1 cellular context compared by ENCODE assay signal in genomic region chrX:70289793-70290770, GRCh38.
TF ChIP-seq lines count a peak whose summit lies in the region.

Gene KIF4A (plus strand): TSS chrX:70290104. CDS start chrX:70290459, 355 bp downstream.
Gene PDZD11 (minus strand): TSS chrX:70289927. CDS start chrX:70289341, 586 bp downstream.

TF ChIP-seq in HEK293, 187 proteins besides CTCF, POLR2A, EP300 and RAD21 (continued from another document and continues in another):
- peak; percentile 31; the same call in 1 of the 2 replicates for TF ChIP-seq ZNF280D (tag by site-specific recombination; IDR thresholded peaks at IDR 0.05)
- TF ChIP-seq, protein P1, sequence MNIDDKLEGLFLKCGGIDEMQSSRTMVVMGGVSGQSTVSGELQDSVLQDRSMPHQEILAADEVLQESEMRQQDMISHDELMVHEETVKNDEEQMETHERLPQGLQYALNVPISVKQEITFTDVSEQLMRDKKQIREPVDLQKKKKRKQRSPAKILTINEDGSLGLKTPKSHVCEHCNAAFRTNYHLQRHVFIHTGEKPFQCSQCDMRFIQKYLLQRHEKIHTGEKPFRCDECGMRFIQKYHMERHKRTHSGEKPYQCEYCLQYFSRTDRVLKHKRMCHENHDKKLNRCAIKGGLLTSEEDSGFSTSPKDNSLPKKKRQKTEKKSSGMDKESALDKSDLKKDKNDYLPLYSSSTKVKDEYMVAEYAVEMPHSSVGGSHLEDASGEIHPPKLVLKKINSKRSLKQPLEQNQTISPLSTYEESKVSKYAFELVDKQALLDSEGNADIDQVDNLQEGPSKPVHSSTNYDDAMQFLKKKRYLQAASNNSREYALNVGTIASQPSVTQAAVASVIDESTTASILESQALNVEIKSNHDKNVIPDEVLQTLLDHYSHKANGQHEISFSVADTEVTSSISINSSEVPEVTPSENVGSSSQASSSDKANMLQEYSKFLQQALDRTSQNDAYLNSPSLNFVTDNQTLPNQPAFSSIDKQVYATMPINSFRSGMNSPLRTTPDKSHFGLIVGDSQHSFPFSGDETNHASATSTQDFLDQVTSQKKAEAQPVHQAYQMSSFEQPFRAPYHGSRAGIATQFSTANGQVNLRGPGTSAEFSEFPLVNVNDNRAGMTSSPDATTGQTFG (tag by site-specific recombination; IDR thresholded peaks at IDR 0.05; ENCODE audit: borderline replicate concordance) = no peak
- TF ChIP-seq, protein P2, sequence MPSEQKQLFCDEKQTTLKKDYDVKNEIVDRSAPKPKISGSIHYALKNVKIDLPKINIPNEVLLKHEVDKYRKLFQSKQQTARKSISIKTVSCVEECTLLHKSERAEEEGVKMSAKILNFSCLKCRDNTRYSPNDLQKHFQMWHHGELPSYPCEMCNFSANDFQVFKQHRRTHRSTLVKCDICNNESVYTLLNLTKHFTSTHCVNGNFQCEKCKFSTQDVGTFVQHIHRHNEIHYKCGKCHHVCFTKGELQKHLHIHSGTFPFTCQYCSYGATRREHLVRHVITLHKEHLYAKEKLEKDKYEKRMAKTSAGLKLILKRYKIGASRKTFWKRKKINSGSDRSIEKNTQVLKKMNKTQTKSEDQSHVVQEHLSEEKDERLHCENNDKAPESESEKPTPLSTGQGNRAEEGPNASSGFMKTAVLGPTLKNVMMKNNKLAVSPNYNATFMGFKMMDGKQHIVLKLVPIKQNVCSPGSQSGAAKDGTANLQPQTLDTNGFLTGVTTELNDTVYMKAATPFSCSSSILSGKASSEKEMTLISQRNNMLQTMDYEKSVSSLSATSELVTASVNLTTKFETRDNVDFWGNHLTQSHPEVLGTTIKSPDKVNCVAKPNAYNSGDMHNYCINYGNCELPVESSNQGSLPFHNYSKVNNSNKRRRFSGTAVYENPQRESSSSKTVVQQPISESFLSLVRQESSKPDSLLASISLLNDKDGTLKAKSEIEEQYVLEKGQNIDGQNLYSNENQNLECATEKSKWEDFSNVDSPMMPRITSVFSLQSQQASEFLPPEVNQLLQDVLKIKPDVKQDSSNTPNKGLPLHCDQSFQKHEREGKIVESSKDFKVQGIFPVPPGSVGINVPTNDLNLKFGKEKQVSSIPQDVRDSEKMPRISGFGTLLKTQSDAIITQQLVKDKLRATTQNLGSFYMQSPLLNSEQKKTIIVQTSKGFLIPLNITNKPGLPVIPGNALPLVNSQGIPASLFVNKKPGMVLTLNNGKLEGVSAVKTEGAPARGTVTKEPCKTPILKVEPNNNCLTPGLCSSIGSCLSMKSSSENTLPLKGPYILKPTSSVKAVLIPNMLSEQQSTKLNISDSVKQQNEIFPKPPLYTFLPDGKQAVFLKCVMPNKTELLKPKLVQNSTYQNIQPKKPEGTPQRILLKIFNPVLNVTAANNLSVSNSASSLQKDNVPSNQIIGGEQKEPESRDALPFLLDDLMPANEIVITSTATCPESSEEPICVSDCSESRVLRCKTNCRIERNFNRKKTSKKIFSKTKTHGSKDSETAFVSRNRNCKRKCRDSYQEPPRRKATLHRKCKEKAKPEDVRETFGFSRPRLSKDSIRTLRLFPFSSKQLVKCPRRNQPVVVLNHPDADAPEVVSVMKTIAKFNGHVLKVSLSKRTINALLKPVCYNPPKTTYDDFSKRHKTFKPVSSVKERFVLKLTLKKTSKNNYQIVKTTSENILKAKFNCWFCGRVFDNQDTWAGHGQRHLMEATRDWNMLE (tag by site-specific recombination; conservative IDR thresholded peaks at IDR 0.05; ENCODE audit: low read depth) = peak; percentile 86
- no peak for TF ChIP-seq FEZF1 (tag by site-specific recombination; IDR thresholded peaks at IDR 0.05)
- no peak; the same call in 1 of the 2 replicates for TF ChIP-seq REST (tag by site-specific recombination; IDR thresholded peaks at IDR 0.05)
- TF ChIP-seq KLF10 (tag by site-specific recombination; IDR thresholded peaks at IDR 0.05) = peak; percentile 28; the same call in 1 of the 2 replicates
- no peak for TF ChIP-seq ZNF514 (tag by site-specific recombination; IDR thresholded peaks at IDR 0.05)
- TF ChIP-seq ZNF140 (tag by site-specific recombination; IDR thresholded peaks at IDR 0.05) = no peak
- TF ChIP-seq ZNF747 (tag by site-specific recombination; IDR thresholded peaks at IDR 0.05) = no peak
- 0 out of 2 replicates have a peak, but pooled peaks have one; percentile 15 for TF ChIP-seq KLF17 (tag by site-specific recombination; IDR thresholded peaks at IDR 0.05)
- no peak for TF ChIP-seq ZNF26 (tag by site-specific recombination; IDR thresholded peaks at IDR 0.05)
- TF ChIP-seq ZNF10 (tag by site-specific recombination; IDR thresholded peaks at IDR 0.05) = peak; percentile 28; the same call in 1 of the 2 replicates
- no peak for TF ChIP-seq ZNF433 (tag by site-specific recombination; IDR thresholded peaks at IDR 0.05; ENCODE audit: low read depth)
- TF ChIP-seq ZNF132 (tag by site-specific recombination; IDR thresholded peaks at IDR 0.05; ENCODE audit: borderline replicate concordance) = no peak
- peak; percentile 87 for TF ChIP-seq ZBTB26 (tag by site-specific recombination; optimal IDR thresholded peaks at IDR 0.05)
- peak; percentile 59 for TF ChIP-seq KLF8 (tag by site-specific recombination; IDR thresholded peaks at IDR 0.05)
- TF ChIP-seq ZBTB17 (tag by site-specific recombination; IDR thresholded peaks at IDR 0.05) = peak; percentile 7; the same call in 1 of the 2 replicates
- TF ChIP-seq ZNF76 (tag by site-specific recombination; IDR thresholded peaks at IDR 0.05; ENCODE audit: borderline replicate concordance, low read depth) = peak; percentile 25; the same call in 1 of the 2 replicates
- no peak for TF ChIP-seq ZNF112 (tag by site-specific recombination; IDR thresholded peaks at IDR 0.05)
- no peak for TF ChIP-seq ZBTB10 (tag by site-specific recombination; IDR thresholded peaks at IDR 0.05)
- TF ChIP-seq, protein P3, sequence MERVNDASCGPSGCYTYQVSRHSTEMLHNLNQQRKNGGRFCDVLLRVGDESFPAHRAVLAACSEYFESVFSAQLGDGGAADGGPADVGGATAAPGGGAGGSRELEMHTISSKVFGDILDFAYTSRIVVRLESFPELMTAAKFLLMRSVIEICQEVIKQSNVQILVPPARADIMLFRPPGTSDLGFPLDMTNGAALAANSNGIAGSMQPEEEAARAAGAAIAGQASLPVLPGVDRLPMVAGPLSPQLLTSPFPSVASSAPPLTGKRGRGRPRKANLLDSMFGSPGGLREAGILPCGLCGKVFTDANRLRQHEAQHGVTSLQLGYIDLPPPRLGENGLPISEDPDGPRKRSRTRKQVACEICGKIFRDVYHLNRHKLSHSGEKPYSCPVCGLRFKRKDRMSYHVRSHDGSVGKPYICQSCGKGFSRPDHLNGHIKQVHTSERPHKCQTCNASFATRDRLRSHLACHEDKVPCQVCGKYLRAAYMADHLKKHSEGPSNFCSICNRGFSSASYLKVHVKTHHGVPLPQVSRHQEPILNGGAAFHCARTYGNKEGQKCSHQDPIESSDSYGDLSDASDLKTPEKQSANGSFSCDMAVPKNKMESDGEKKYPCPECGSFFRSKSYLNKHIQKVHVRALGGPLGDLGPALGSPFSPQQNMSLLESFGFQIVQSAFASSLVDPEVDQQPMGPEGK (tag by site-specific recombination; IDR thresholded peaks at IDR 0.05) = peak; percentile 38; the same call in 1 of the 2 replicates
- 0 out of 2 replicates have a peak, but pooled peaks have one; percentile 12 for TF ChIP-seq ZFHX2 (tag by site-specific recombination; conservative IDR thresholded peaks at IDR 0.05)
- TF ChIP-seq ZNF600 (tag by site-specific recombination; IDR thresholded peaks at IDR 0.05) = peak; percentile 38; the same call in 1 of the 2 replicates
- TF ChIP-seq ZNF501 (tag by site-specific recombination; IDR thresholded peaks at IDR 0.05) = 0 out of 2 replicates have a peak, but pooled peaks have one; percentile 61
- 0 out of 2 replicates have a peak, but pooled peaks have one; percentile 26 for TF ChIP-seq ZNF843 (tag by site-specific recombination; IDR thresholded peaks at IDR 0.05)
- no peak for TF ChIP-seq ZNF138 (tag by site-specific recombination; IDR thresholded peaks at IDR 0.05; ENCODE audit: borderline replicate concordance)
